Comparison of ENCODE assay signal across 18 cellular contexts in the genomic region with DNA sequence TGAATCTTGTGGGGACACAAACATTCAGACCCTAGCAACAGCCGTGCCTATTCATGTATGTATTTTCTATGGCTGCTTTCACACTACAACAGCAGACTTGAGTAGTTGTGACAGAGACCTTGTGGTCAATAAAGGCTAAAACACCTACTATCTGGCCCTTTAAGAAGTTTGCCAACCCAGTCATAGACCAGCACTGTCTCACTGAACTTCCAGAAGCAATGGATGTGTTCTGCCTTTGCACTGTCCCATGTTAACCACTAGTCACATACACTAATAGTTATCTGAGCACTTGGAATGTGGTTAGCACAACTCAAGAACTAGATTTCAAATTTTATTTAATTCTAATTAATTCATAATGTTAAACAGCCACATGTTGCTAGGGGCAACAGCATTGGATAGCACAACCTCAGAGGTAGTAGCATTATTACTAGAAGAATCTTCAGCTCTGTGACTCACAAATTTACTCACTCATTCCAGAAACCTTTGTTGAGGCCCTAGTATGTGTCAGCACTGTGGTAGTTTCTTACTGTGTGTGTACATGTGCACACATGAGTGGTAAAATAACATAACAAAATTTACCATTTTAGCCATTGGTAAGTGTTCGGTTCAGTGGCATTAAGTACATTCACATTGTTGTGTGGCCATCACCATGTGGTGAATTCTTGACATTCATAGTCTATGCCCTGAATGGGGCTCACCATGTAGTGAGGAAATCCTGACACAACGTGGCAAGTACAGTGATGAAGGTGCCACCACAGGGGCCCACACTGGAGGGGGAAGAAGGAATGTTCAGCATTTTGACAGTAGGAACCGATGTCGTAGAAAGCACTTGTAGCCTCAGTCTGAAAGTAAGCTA.
DNase-seq lines count a peak whose midpoint lies in the region; ATAC-seq, FAIRE-seq and TF ChIP-seq lines count a peak whose summit lies in the region.
"Had no signal": no experiment of that assay in that cellular context is flagged by ENCODE, and none has a peak within 500 bp of the region (broad histone marks: within the 10 kb centered on the region; RNA-seq: fewer than 3 reads in every experiment).

No MANE protein-coding gene starts in this region.

- TF ChIP-seq CTCF in GM12878 (IDR thresholded peaks at IDR 0.05 in 2 of 3, conservative IDR thresholded peaks at IDR 0.05 in 1 of 3; ENCODE audit: control insufficient read depth in 2 of 3, extremely low read depth in 1 of 3, insufficient read depth in 1 of 3, low read depth in 3 of 3, low read length in 3 of 3) (no peak), osteocyte (IDR thresholded peaks at IDR 0.05) (no peak), smooth muscle cell (IDR thresholded peaks at IDR 0.05; ENCODE audit: borderline replicate concordance, insufficient read depth, poor library complexity, severe bottlenecking) (no peak)

- H3K9me3 Mint-ChIP-seq in osteocyte (ENCODE audit: unreplicated experiment), result no peaks in the 10 kb centered on the region

- no peaks in the 10 kb centered on the region for H3K9me3 ChIP-seq in GM12878 (replicated peaks; ENCODE audit: control insufficient read depth, insufficient read depth, low read length)
- no peaks in the 10 kb centered on the region for H3K9me3 ChIP-seq in smooth muscle cell (replicated peaks; ENCODE audit: low read depth)
- H3K9me3 ChIP-seq: ascending aorta; BLaER1 treated with 17β-estradiol and CSF1 and Interleukin-3, amounts not matched to agents 10 nM and 100 nM; ovary had no signal

- no peaks in the 10 kb centered on the region for H4K20me1 ChIP-seq in GM12878 (ENCODE audit: control insufficient read depth, insufficient read depth)
- no peaks in the 10 kb centered on the region for H4K20me1 ChIP-seq in smooth muscle cell (ENCODE audit: low read depth)
- H4K20me1 ChIP-seq: BLaER1 treated with 17β-estradiol and CSF1 and Interleukin-3, amounts not matched to agents 10 nM and 100 nM had no signal

- FAIRE-seq in GM12878 (lab: Jason Lieb, UNC), result peak; percentile 27

- POLR2A ChIA-PET in GM12878 (lab: Charles Lee), result no interaction called here

- no peaks in the 10 kb centered on the region for H3K27me3 ChIP-seq in GM12878 (replicated peaks in 1 of 2; ENCODE audit: control insufficient read depth in 2 of 2, insufficient read depth in 2 of 2, low read length in 1 of 2)
- no peaks in the 10 kb centered on the region for H3K27me3 ChIP-seq in smooth muscle cell (ENCODE audit: low read depth)
- H3K27me3 ChIP-seq: ascending aorta; BLaER1 treated with 17β-estradiol and CSF1 and Interleukin-3, amounts not matched to agents 10 nM and 100 nM; ovary had no signal

- no peak for TF ChIP-seq EP300 in GM12878 (IDR thresholded peaks at IDR 0.05; ENCODE audit: borderline replicate concordance in 1 of 2, control insufficient read depth in 1 of 2, low read depth in 2 of 2, low read length in 2 of 2)

- TF ChIP-seq RAD21 in GM12878 (IDR thresholded peaks at IDR 0.05; ENCODE audit: insufficient read depth, low read depth, low read length), result no peak

- no peak for DNase-seq in activated CD4-positive, CD25-positive, alpha-beta regulatory T cell (lab: John Stamatoyannopoulos, UW)
- peak; percentile 3 to 13 for DNase-seq in stimulated activated CD4-positive, alpha-beta T cell treated with anti-CD3 and anti-CD28 coated beads, Interleukin-2, amount 100 ng/mL, for 48 hours
- DNase-seq in stimulated activated CD4-positive, alpha-beta T cell treated with anti-CD3 and anti-CD28 coated beads, Interleukin-4, amount 100 ng/mL, for 4 hours, result no peak
- DNase-seq in GM12878 (ENCODE audit: low read depth, low spot score) (no peak), osteocyte (ENCODE audit: extremely low spot score, unreplicated experiment) (no peak), smooth muscle cell (lab: John Stamatoyannopoulos, UW; ENCODE audit: unreplicated experiment) (no peak)
- DNase-seq: 8988T, activated gamma-delta T cell, islet precursor cell, Kasumi-1, NCI-H1417 treated with DMSO at 0.1 percent for 48 hours, NCI-H2171, ovary had no signal

- H3K36me3 ChIP-seq in GM12878 (ENCODE audit: control insufficient read depth in 2 of 2, insufficient read depth in 2 of 2, low read length in 1 of 2) (no peaks in the 10 kb centered on the region), smooth muscle cell (ENCODE audit: low read depth) (no peaks in the 10 kb centered on the region)
- H3K36me3 ChIP-seq: ascending aorta; BLaER1 treated with 17β-estradiol and CSF1 and Interleukin-3, amounts not matched to agents 10 nM and 100 nM; ovary had no signal

- TF ChIP-seq POLR2A in GM12878 (IDR thresholded peaks at IDR 0.05; ENCODE audit: low read depth, low read length), result no peak

- H2AFZ ChIP-seq in GM12878 (ENCODE audit: control insufficient read depth, low read depth, low read length), result no peak overlapping the region
- H2AFZ ChIP-seq in smooth muscle cell (ENCODE audit: low read depth), result no peak overlapping the region

- 40% methylated on average over 5 of the region's 5 CpGs for WGBS in GM12878 (ENCODE audit: insufficient coverage, insufficient replicate concordance, low lambda C conversion rate, missing lambda C conversion rate)
- WGBS in smooth muscle cell (ENCODE audit: low lambda C conversion rate), result 87% methylated on average over 5 of the region's 5 CpGs

- intact Hi-C loops in GM12878 (cut with micrococcal nuclease; ENCODE audit: unreplicated experiment), result no loop called here

- H3K4me3 ChIP-seq in GM12878 (no peak overlapping the region), smooth muscle cell (no peak overlapping the region)
- H3K4me3 ChIP-seq: ascending aorta; BLaER1 treated with 17β-estradiol and CSF1 and Interleukin-3, amounts not matched to agents 10 nM and 100 nM; lung; ovary had no signal

- H3K4me3 Mint-ChIP-seq in osteocyte (ENCODE audit: unreplicated experiment), result no peak overlapping the region

- H3K4me1 ChIP-seq in GM12878 (ENCODE audit: control insufficient read depth, insufficient read depth, low read length) (no peaks in the 10 kb centered on the region), smooth muscle cell (ENCODE audit: low read depth) (no peaks in the 10 kb centered on the region)
- H3K4me1 ChIP-seq: ascending aorta; BLaER1 treated with 17β-estradiol and CSF1 and Interleukin-3, amounts not matched to agents 10 nM and 100 nM had no signal

- SMC1A ChIA-PET in GM12878 (lab: Charles Lee; ENCODE audit: uncharacterized antibody, unreplicated experiment), result no interaction called here

- H3K4me2 ChIP-seq in GM12878 (ENCODE audit: control insufficient read depth, insufficient read depth) (no peak overlapping the region), smooth muscle cell (no peak overlapping the region)
- H3K4me2 ChIP-seq: BLaER1 treated with 17β-estradiol and CSF1 and Interleukin-3, amounts not matched to agents 10 nM and 100 nM had no signal

- no peaks in the 10 kb centered on the region for H3K36me3 Mint-ChIP-seq in osteocyte (ENCODE audit: unreplicated experiment)

- H3K9ac ChIP-seq in GM12878 (ENCODE audit: control insufficient read depth, insufficient read depth, low read length) (no peak overlapping the region), smooth muscle cell (ENCODE audit: low read depth) (no peak overlapping the region)
- H3K9ac ChIP-seq: BLaER1 treated with 17β-estradiol and CSF1 and Interleukin-3, amounts not matched to agents 10 nM and 100 nM had no signal

- peaks cover 7% of the 10 kb centered on the region for H3K27me3 Mint-ChIP-seq in osteocyte (ENCODE audit: unreplicated experiment)

- CTCF ChIA-PET in GM12878 (lab: Yijun Ruan, JAX), result no interaction called here

- H3K4me1 Mint-ChIP-seq in osteocyte (ENCODE audit: unreplicated experiment), result no peaks in the 10 kb centered on the region

- in situ Hi-C loops in GM12878 (cut with MboI), result no loop called here

- RAD21 ChIA-PET in GM12878 (lab: Charles Lee; ENCODE audit: unreplicated experiment), result no interaction called here

- no peaks in the 10 kb centered on the region for H3F3A ChIP-seq in smooth muscle cell (ENCODE audit: low read depth)

- BruUV-seq in GM12878 (replicated peaks; lab: Mats Ljungman, UMichigan), result no TSS peak

- no peak overlapping the region for H3K27ac Mint-ChIP-seq in osteocyte (ENCODE audit: unreplicated experiment)

- H3K79me2 ChIP-seq in GM12878 (ENCODE audit: control insufficient read depth, insufficient read depth, low read length) (no peaks in the 10 kb centered on the region), smooth muscle cell (ENCODE audit: low read depth) (no peaks in the 10 kb centered on the region)

- peak; percentile 92 to 93 for ATAC-seq in activated CD4-positive, CD25-positive, alpha-beta regulatory T cell treated with anti-CD3 and anti-CD28 coated beads, Interleukin-2, amount 50 U/mL, for 24 hours
- peak; percentile 42 for ATAC-seq in GM12878
- no peak for ATAC-seq in GM21786 (IDR thresholded peaks at IDR 0.05; ENCODE audit: unreplicated experiment)

- H3K27ac ChIP-seq in GM12878 (ENCODE audit: control insufficient read depth, insufficient read depth) (no peak overlapping the region), smooth muscle cell (ENCODE audit: low read depth) (no peak overlapping the region)
- H3K27ac ChIP-seq: ascending aorta; BLaER1 treated with 17β-estradiol and CSF1 and Interleukin-3, amounts not matched to agents 10 nM and 100 nM; ovary had no signal

TF ChIP-seq in GM12878, 131 proteins besides CTCF, POLR2A, EP300 and RAD21 (continues in another document):
- no peak for TF ChIP-seq FOXK2 (IDR thresholded peaks at IDR 0.05)
- TF ChIP-seq ZNF24 (IDR thresholded peaks at IDR 0.05), result no peak
- no peak for TF ChIP-seq CBFB (IDR thresholded peaks at IDR 0.05; ENCODE audit: low read depth)
- no peak for TF ChIP-seq MYB (IDR thresholded peaks at IDR 0.05; ENCODE audit: borderline replicate concordance, low read depth, low read length)
- TF ChIP-seq MEF2A (IDR thresholded peaks at IDR 0.05; ENCODE audit: insufficient read depth, low read depth, low read length), result no peak
- no peak for TF ChIP-seq HDAC6 (IDR thresholded peaks at IDR 0.05; ENCODE audit: unreplicated experiment)
- TF ChIP-seq DPF2 (IDR thresholded peaks at IDR 0.05), result no peak

Comparison
In these comparisons a context has a peak if more than half of its experiments do, and no peak if none do; other contexts are left out.
1. DNase-seq: peak in stimulated activated CD4-positive, alpha-beta T cell treated with anti-CD3 and anti-CD28 coated beads, Interleukin-2, amount 100 ng/mL, for 48 hours (2 of 2); none in activated CD4-positive, CD25-positive, alpha-beta regulatory T cell (0 of 4), stimulated activated CD4-positive, alpha-beta T cell treated with anti-CD3 and anti-CD28 coated beads, Interleukin-4, amount 100 ng/mL, for 4 hours (0 of 2), GM12878 (single experiment), osteocyte (single experiment) and smooth muscle cell (single experiment).